ENCODE assay signal across 11 cellular contexts in the genomic region with DNA sequence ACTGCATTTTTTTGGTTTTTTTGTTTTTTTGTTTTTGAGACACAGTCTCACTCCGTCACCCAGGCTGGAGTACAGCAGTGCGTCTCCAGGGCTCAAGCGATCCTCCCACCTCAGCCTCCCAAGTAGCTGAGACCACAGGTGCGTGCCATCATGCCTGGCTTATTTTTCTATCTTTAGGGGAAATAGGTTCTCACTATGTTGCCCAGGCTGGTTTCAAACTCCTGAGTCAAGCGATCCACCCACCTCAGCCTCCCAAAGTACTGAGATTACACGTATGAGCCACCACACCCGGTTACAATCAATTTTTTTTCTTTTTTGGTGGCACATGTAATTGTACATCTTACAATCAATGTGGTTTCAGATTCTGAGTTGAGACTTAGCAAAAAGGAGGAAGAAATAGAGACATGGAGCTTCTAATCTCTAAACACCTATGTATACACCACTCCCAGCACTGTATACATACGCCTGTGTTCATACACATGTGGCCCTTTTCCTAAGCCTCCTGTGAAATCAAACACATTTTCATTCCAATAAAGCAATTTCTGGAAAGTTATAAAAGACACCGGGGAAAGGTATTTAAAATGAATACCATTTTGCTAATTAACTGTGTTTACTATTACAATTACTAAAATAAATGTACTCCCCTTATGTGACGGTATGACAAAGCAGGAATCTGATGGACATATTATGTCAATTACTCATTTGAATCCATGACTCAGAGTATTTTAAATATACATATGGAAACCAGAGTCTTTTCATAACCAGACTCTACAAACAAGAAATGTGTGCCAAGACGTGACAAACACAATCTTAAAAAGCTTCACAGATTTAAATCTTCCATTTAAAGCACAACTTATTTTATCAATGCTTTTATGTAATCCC. TPM values are rescaled to one million over a fixed set of nuclear protein-coding genes. Genes with fewer than 3 reads are reported as not detected.
DNase-seq lines count a peak whose midpoint lies in the region; ATAC-seq and TF ChIP-seq lines count a peak whose summit lies in the region.
"Had no signal": no experiment of that assay in that cellular context is flagged by ENCODE, and none has a peak within 500 bp of the region (broad histone marks: within the 10 kb centered on the region; RNA-seq: fewer than 3 reads in every experiment).

No MANE protein-coding gene starts in this region.

- no peaks in the 10 kb centered on the region for H3K9me3 ChIP-seq in tibial artery

- no peaks in the 10 kb centered on the region for H3K36me3 ChIP-seq in tibial artery

- H3K4me3 ChIP-seq in tibial artery, result no peak overlapping the region

- H3K27me3 ChIP-seq in tibial artery, result no peaks in the 10 kb centered on the region

- H3K4me1 ChIP-seq in tibial artery, result peaks cover 0 to 99% (median 76%) of the 10 kb centered on the region in 4 donors

- H3K27ac Mint-ChIP-seq in activated naive CD4-positive, alpha-beta T cell treated with anti-CD3 and anti-CD28 coated beads for 36 hours, result peak overlapping the region; percentile 61
- H3K27ac Mint-ChIP-seq in activated T-helper 1 cell treated with anti-CD3 and anti-CD28 coated beads, Interleukin-12 subunit alpha, Interleukin-12 subunit beta, Interleukin-2, Interleukin-4 antibody, amounts not matched to agents 30 ng/mL and 10 ng/mL and 1 ng/mL, durations not matched to agents 14 hours and 24 hours and 36 hours, result peak overlapping the region; percentile 15
- H3K27ac Mint-ChIP-seq: activated naive CD8-positive, alpha-beta T cell treated with anti-CD3 and anti-CD28 coated beads, Interleukin-2, amount 10 ng/mL, durations not matched to agents 7 days and 5 days had no signal

- intact Hi-C loops in activated naive CD4-positive, alpha-beta T cell treated with anti-CD3 and anti-CD28 coated beads for 36 hours (cut with micrococcal nuclease), result loop anchor here (1.0 to 2.0 kb wide), 2 partner anchors 24 to 38 kb away; no protein-coding TSS in a partner anchor
- intact Hi-C loops in activated T-helper 1 cell treated with anti-CD3 and anti-CD28 coated beads, Interleukin-12 subunit alpha, Interleukin-12 subunit beta, Interleukin-2, Interleukin-4 antibody, amounts not matched to agents 30 ng/mL and 10 ng/mL and 1 ng/mL, durations not matched to agents 14 hours and 24 hours and 36 hours (cut with micrococcal nuclease), result loop anchor here (2.0 to 5.0 kb wide), 2 partner anchors 24 to 39 kb away; a partner anchor contains a TSS
- intact Hi-C loops in tibial artery (cut with DNase I; ENCODE audit: low total_unique reads), result no loop called here

- DNase-seq in activated naive CD4-positive, alpha-beta T cell treated with anti-CD3 and anti-CD28 coated beads for 36 hours, result peak; percentile 52
- no peak for DNase-seq in activated naive CD4-positive, alpha-beta T cell treated with anti-CD3 and anti-CD28 coated beads, Interleukin-2, amount 50 U/mL, for 16 hours
- DNase-seq in activated T-helper 1 cell treated with anti-CD3 and anti-CD28 coated beads, Interleukin-12 subunit alpha, Interleukin-12 subunit beta, Interleukin-2, Interleukin-4 antibody, amounts not matched to agents 30 ng/mL and 10 ng/mL and 1 ng/mL, durations not matched to agents 14 hours and 24 hours and 36 hours (ENCODE audit: low spot score), result no peak
- DNase-seq in glomerular endothelial cell (ENCODE audit: extremely low read depth, low read depth, low spot score) (peak; percentile 16), tibial artery (no peak), DMS153 (lab: John Stamatoyannopoulos, UW) (no peak), mucosa of gallbladder (ENCODE audit: low spot score) (no peak)
- DNase-seq: activated naive CD8-positive, alpha-beta T cell treated with anti-CD3 and anti-CD28 coated beads, Interleukin-2, amount 10 ng/mL, durations not matched to agents 7 days and 5 days; CD4-positive, alpha-beta memory T cell; occipital lobe had no signal

- peak overlapping the region; percentile 84 to 93 for H3K27ac ChIP-seq in tibial artery

- H3K36me3 Mint-ChIP-seq in activated naive CD4-positive, alpha-beta T cell treated with anti-CD3 and anti-CD28 coated beads for 36 hours (ENCODE audit: low read depth), result peaks cover 18% of the 10 kb centered on the region
- peaks cover 14% of the 10 kb centered on the region for H3K36me3 Mint-ChIP-seq in activated T-helper 1 cell treated with anti-CD3 and anti-CD28 coated beads, Interleukin-12 subunit alpha, Interleukin-12 subunit beta, Interleukin-2, Interleukin-4 antibody, amounts not matched to agents 30 ng/mL and 10 ng/mL and 1 ng/mL, durations not matched to agents 14 hours and 24 hours and 36 hours (ENCODE audit: low read depth)

- no peaks in the 10 kb centered on the region for H3K27me3 Mint-ChIP-seq in activated naive CD4-positive, alpha-beta T cell treated with anti-CD3 and anti-CD28 coated beads for 36 hours (ENCODE audit: low read depth)
- H3K27me3 Mint-ChIP-seq in activated T-helper 1 cell treated with anti-CD3 and anti-CD28 coated beads, Interleukin-12 subunit alpha, Interleukin-12 subunit beta, Interleukin-2, Interleukin-4 antibody, amounts not matched to agents 30 ng/mL and 10 ng/mL and 1 ng/mL, durations not matched to agents 14 hours and 24 hours and 36 hours (ENCODE audit: insufficient read depth), result no peaks in the 10 kb centered on the region
- H3K27me3 Mint-ChIP-seq: activated naive CD8-positive, alpha-beta T cell treated with anti-CD3 and anti-CD28 coated beads, Interleukin-2, amount 10 ng/mL, durations not matched to agents 7 days and 5 days; CD4-positive, alpha-beta memory T cell had no signal

- no peak for TF ChIP-seq CTCF in tibial artery (IDR thresholded peaks at IDR 0.05)

- peaks cover 17% of the 10 kb centered on the region for H3K9me3 Mint-ChIP-seq in activated naive CD4-positive, alpha-beta T cell treated with anti-CD3 and anti-CD28 coated beads for 36 hours
- peaks cover 17% of the 10 kb centered on the region for H3K9me3 Mint-ChIP-seq in activated T-helper 1 cell treated with anti-CD3 and anti-CD28 coated beads, Interleukin-12 subunit alpha, Interleukin-12 subunit beta, Interleukin-2, Interleukin-4 antibody, amounts not matched to agents 30 ng/mL and 10 ng/mL and 1 ng/mL, durations not matched to agents 14 hours and 24 hours and 36 hours

- peaks cover 60% of the 10 kb centered on the region for H3K4me1 Mint-ChIP-seq in activated naive CD4-positive, alpha-beta T cell treated with anti-CD3 and anti-CD28 coated beads for 36 hours (ENCODE audit: low read depth)
- H3K4me1 Mint-ChIP-seq in activated T-helper 1 cell treated with anti-CD3 and anti-CD28 coated beads, Interleukin-12 subunit alpha, Interleukin-12 subunit beta, Interleukin-2, Interleukin-4 antibody, amounts not matched to agents 30 ng/mL and 10 ng/mL and 1 ng/mL, durations not matched to agents 14 hours and 24 hours and 36 hours (ENCODE audit: low read depth), result peaks cover 23% of the 10 kb centered on the region

- ATAC-seq in HG03097 (IDR thresholded peaks at IDR 0.05; ENCODE audit: low FRiP score, unreplicated experiment), result no peak

- no peak overlapping the region for H3K4me3 Mint-ChIP-seq in activated naive CD4-positive, alpha-beta T cell treated with anti-CD3 and anti-CD28 coated beads for 36 hours
- H3K4me3 Mint-ChIP-seq in activated T-helper 1 cell treated with anti-CD3 and anti-CD28 coated beads, Interleukin-12 subunit alpha, Interleukin-12 subunit beta, Interleukin-2, Interleukin-4 antibody, amounts not matched to agents 30 ng/mL and 10 ng/mL and 1 ng/mL, durations not matched to agents 14 hours and 24 hours and 36 hours, result no peak overlapping the region
- H3K4me3 Mint-ChIP-seq: activated naive CD8-positive, alpha-beta T cell treated with anti-CD3 and anti-CD28 coated beads, Interleukin-2, amount 10 ng/mL, durations not matched to agents 7 days and 5 days had no signal

- CTCF ChIA-PET in activated naive CD4-positive, alpha-beta T cell treated with anti-CD3 and anti-CD28 coated beads for 36 hours (lab: Charles Lee), result no interaction called here

RNA-seq across cellular contexts. Expression of a gene that starts 40.9 kb away (rescaled TPM):
- 10 to 100 TPM; 10.1 to 11.1 TPM for total RNA-seq in activated naive CD4-positive, alpha-beta T cell treated with anti-CD3 and anti-CD28 coated beads for 36 hours
- total RNA-seq in activated T-helper 1 cell treated with anti-CD3 and anti-CD28 coated beads, Interleukin-12 subunit alpha, Interleukin-12 subunit beta, Interleukin-2, Interleukin-4 antibody, amounts not matched to agents 30 ng/mL and 10 ng/mL and 1 ng/mL, durations not matched to agents 14 hours and 24 hours and 36 hours, result 14.9 and 15.9 TPM in 2 replicates
- total RNA-seq in glomerular endothelial cell (17.3 and 25.0 TPM in 2 replicates), mucosa of gallbladder (32.9 TPM)

Comparison
In these comparisons a context has a peak if more than half of its experiments do, and no peak if none do; other contexts are left out.
1. DNase-seq: peak in activated naive CD4-positive, alpha-beta T cell treated with anti-CD3 and anti-CD28 coated beads for 36 hours (single experiment) and glomerular endothelial cell (single experiment); none in activated naive CD4-positive, alpha-beta T cell treated with anti-CD3 and anti-CD28 coated beads, Interleukin-2, amount 50 U/mL, for 16 hours (single experiment), activated T-helper 1 cell treated with anti-CD3 and anti-CD28 coated beads, Interleukin-12 subunit alpha, Interleukin-12 subunit beta, Interleukin-2, Interleukin-4 antibody, amounts not matched to agents 30 ng/mL and 10 ng/mL and 1 ng/mL, durations not matched to agents 14 hours and 24 hours and 36 hours (single experiment), tibial artery (0 of 2), DMS153 (single experiment) and mucosa of gallbladder (single experiment).